ENCODE assay signal across 1 cellular context in genomic region chr11:9717040-9717357, GRCh38.
TF ChIP-seq lines count a peak whose summit lies in the region.

No MANE protein-coding gene starts in this region.

TF ChIP-seq in IMR-90, 13 proteins besides CTCF, POLR2A, EP300 and RAD21:
- TF ChIP-seq RCOR1 (IDR thresholded peaks at IDR 0.05; ENCODE audit: insufficient replicate concordance, low read length), result no peak
- no peak for TF ChIP-seq CHD1 (IDR thresholded peaks at IDR 0.05; ENCODE audit: low read depth, low read length)
- no peak for TF ChIP-seq FOS (IDR thresholded peaks at IDR 0.05; ENCODE audit: low read depth, low read length)
- no peak for TF ChIP-seq BHLHE40 (IDR thresholded peaks at IDR 0.05; ENCODE audit: low read depth, low read length)
- TF ChIP-seq ELK1 (IDR thresholded peaks at IDR 0.05; ENCODE audit: borderline replicate concordance, low read depth, low read length), result no peak
- no peak for TF ChIP-seq USF2 (IDR thresholded peaks at IDR 0.05; ENCODE audit: low read depth, low read length)
- TF ChIP-seq SMC3 (IDR thresholded peaks at IDR 0.05; ENCODE audit: low read depth, low read length), result no peak
- TF ChIP-seq CEBPB (IDR thresholded peaks at IDR 0.05; ENCODE audit: low read depth, low read length), result no peak
- no peak for TF ChIP-seq NFE2L2 (IDR thresholded peaks at IDR 0.05; ENCODE audit: low read depth, low read length)
- no peak for TF ChIP-seq MAZ (IDR thresholded peaks at IDR 0.05; ENCODE audit: borderline replicate concordance, low read depth, low read length)
- TF ChIP-seq RFX5 (IDR thresholded peaks at IDR 0.05; ENCODE audit: low read depth, low read length), result no peak
- no peak for TF ChIP-seq MXI1 (IDR thresholded peaks at IDR 0.05; ENCODE audit: borderline replicate concordance, low read depth, low read length)
- no peak for TF ChIP-seq MAFK (IDR thresholded peaks at IDR 0.05; ENCODE audit: low read depth, low read length)
